Comparison of ENCODE assay signal across 26 cellular contexts in the genomic region with DNA sequence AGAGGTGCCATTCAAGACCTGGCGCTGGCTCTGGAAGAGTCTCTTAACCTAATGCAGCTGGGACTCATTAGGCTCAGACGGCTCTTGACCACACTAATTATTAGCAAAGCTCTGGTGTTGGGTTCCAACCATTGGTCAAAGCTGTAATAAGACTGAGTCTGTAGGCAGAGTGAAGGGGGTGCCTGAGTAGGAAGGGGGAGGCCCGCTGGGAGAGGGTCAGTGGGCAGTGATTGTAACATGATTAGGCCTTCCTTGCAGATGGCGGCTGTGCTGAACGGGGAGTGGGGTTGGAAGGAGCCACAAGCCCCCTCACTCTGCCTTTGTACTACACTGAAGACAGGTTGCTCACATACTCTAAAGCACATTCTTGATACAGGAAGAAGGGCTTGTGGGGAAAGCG. TPM values are rescaled to one million over a fixed set of nuclear protein-coding genes. Genes with fewer than 3 reads are reported as not detected.
DNase-seq lines count a peak whose midpoint lies in the region; ATAC-seq, FAIRE-seq and TF ChIP-seq lines count a peak whose summit lies in the region.
"Had no signal": no experiment of that assay in that cellular context is flagged by ENCODE, and none has a peak within 500 bp of the region (broad histone marks: within the 10 kb centered on the region; RNA-seq: fewer than 3 reads in every experiment).

No MANE protein-coding gene starts in this region.

- BruUV-seq in K562 (replicated peaks; lab: Mats Ljungman, UMichigan), result no TSS peak

- no peak for ATAC-seq in CD8-positive, alpha-beta T cell
- no peak; the same call in 2 of the 3 replicates for ATAC-seq in K562
- ATAC-seq in GM21423 (IDR thresholded peaks at IDR 0.05; ENCODE audit: unreplicated experiment), result no peak
- ATAC-seq: GM12878, HCT116 had no signal

- in situ Hi-C loops in K562 (cut with MboI), result no loop called here

- TF ChIP-seq POLR2A in K562 (conservative IDR thresholded peaks at IDR 0.05), result peak; percentile 54; the same call in 1 of the 2 replicates

- H3K27me3 Mint-ChIP-seq in CD8-positive, alpha-beta T cell (ENCODE audit: low read depth), result no peaks in the 10 kb centered on the region
- H3K27me3 Mint-ChIP-seq in neural crest cell (ENCODE audit: low read depth), result no peaks in the 10 kb centered on the region
- H3K27me3 Mint-ChIP-seq: CD4-positive, CD25-positive, alpha-beta regulatory T cell had no signal

- H3K9me3 Mint-ChIP-seq in CD8-positive, alpha-beta T cell, result no peaks in the 10 kb centered on the region
- H3K9me3 Mint-ChIP-seq in neural crest cell, result no peaks in the 10 kb centered on the region
- H3K9me3 Mint-ChIP-seq: CD4-positive, CD25-positive, alpha-beta regulatory T cell had no signal

- H3K4me3 Mint-ChIP-seq in CD8-positive, alpha-beta T cell, result no peak overlapping the region
- H3K4me3 Mint-ChIP-seq in neural crest cell, result peak overlapping the region; percentile 76

- H3K79me2 ChIP-seq in K562 (ENCODE audit: control insufficient read depth, insufficient read depth, low read length), result peaks cover 21% of the 10 kb centered on the region

- no peaks in the 10 kb centered on the region for H3K27me3 ChIP-seq in CD8-positive, alpha-beta T cell (ENCODE audit: insufficient read depth, low read length)
- no peaks in the 10 kb centered on the region for H3K27me3 ChIP-seq in K562 (ENCODE audit: control insufficient read depth in 2 of 2, insufficient read depth in 2 of 2, low read length in 2 of 2)

- H4K20me1 ChIP-seq in K562 (replicated peaks; ENCODE audit: control insufficient read depth, insufficient read depth, low read length), result no peaks in the 10 kb centered on the region

- no peak for TF ChIP-seq CTCF in 22Rv1 (IDR thresholded peaks at IDR 0.05)
- TF ChIP-seq CTCF in CD8-positive, alpha-beta T cell (IDR thresholded peaks at IDR 0.05), result no peak
- no peak for TF ChIP-seq CTCF in K562 (IDR thresholded peaks at IDR 0.05 in 2 of 3, conservative IDR thresholded peaks at IDR 0.05 in 1 of 3; ENCODE audit: insufficient read depth in 2 of 3, low read depth in 1 of 3, low read length in 3 of 3)
- no peak for TF ChIP-seq CTCF in neural crest cell (conservative IDR thresholded peaks at IDR 0.05)
- no peak for TF ChIP-seq CTCF in GM10266 (IDR thresholded peaks at IDR 0.05; ENCODE audit: control insufficient read depth, insufficient read depth, low read depth, missing control alignments)

- peaks cover 82% of the 10 kb centered on the region for H3K36me3 Mint-ChIP-seq in CD8-positive, alpha-beta T cell
- peaks cover 20% of the 10 kb centered on the region for H3K36me3 Mint-ChIP-seq in neural crest cell (ENCODE audit: low read depth)

- H2AFZ ChIP-seq in K562 (ENCODE audit: low read depth, low read length), result no peak overlapping the region
- H2AFZ ChIP-seq: GM23248 had no signal

- 93% methylated on average over 6 of the region's 6 CpGs for WGBS in K562 (ENCODE audit: insufficient coverage, low coverage, missing lambda C conversion rate)

- no peak for TF ChIP-seq RAD21 in K562 (CRISPR knock-in tag; conservative IDR thresholded peaks at IDR 0.05 in 1 of 2, IDR thresholded peaks at IDR 0.05 in 1 of 2)

- H3K9me1 ChIP-seq in K562 (ENCODE audit: control insufficient read depth, insufficient read depth, low read length), result no peaks in the 10 kb centered on the region

- no peak overlapping the region for H3K4me2 ChIP-seq in K562 (ENCODE audit: insufficient read depth, low read length)

- no peak for TF ChIP-seq EP300 in K562 (IDR thresholded peaks at IDR 0.05; ENCODE audit: low read length)

- no peak overlapping the region for H3K4me3 ChIP-seq in CD8-positive, alpha-beta T cell (ENCODE audit: low read depth, low read length)
- no peak overlapping the region for H3K4me3 ChIP-seq in K562
- H3K4me3 ChIP-seq: GM12878, GM23248, SK-N-MC had no signal

- intact Hi-C loops in CD8-positive, alpha-beta T cell (cut with DNase I, micrococcal nuclease), result loop anchor here in 1 of 2 experiments (10.0 kb wide), 1 partner anchor 669 kb away; a partner anchor contains a TSS
- intact Hi-C loops in K562 (cut with micrococcal nuclease), result no loop called here

- H3K4me1 Mint-ChIP-seq in CD8-positive, alpha-beta T cell (ENCODE audit: low read depth), result peaks cover 20% of the 10 kb centered on the region
- H3K4me1 Mint-ChIP-seq in neural crest cell, result peaks cover 11% of the 10 kb centered on the region

- FAIRE-seq in K562 (lab: Jason Lieb, UNC), result no peak
- FAIRE-seq: GM12878 had no signal

- no peaks in the 10 kb centered on the region for H3K9me3 ChIP-seq in CD8-positive, alpha-beta T cell (ENCODE audit: low read length)
- H3K9me3 ChIP-seq in K562 (replicated peaks; ENCODE audit: control insufficient read depth, insufficient read depth, low read depth, low read length), result no peaks in the 10 kb centered on the region
- H3K9me3 ChIP-seq: Caco-2 had no signal

- H3K36me3 ChIP-seq in CD8-positive, alpha-beta T cell (ENCODE audit: insufficient read depth, low read length), result peaks cover 45% of the 10 kb centered on the region
- peaks cover 82% of the 10 kb centered on the region for H3K36me3 ChIP-seq in K562 (ENCODE audit: control insufficient read depth, insufficient read depth, low read length)

- peak overlapping the region; percentile 27 for H3K27ac Mint-ChIP-seq in CD8-positive, alpha-beta T cell
- H3K27ac Mint-ChIP-seq in neural crest cell (ENCODE audit: unreplicated experiment), result no peak overlapping the region

- 0 out of 2 replicates have a peak overlapping the region, but pooled peaks have one; percentile 2 for H3K27ac ChIP-seq in 22Rv1
- no peak overlapping the region for H3K27ac ChIP-seq in CD8-positive, alpha-beta T cell (ENCODE audit: low read depth, low read length)
- H3K27ac ChIP-seq in K562 (ENCODE audit: extremely low read depth, low read depth, low read length), result no peak overlapping the region
- H3K27ac ChIP-seq: GM23248, RWPE1, SK-N-MC had no signal

- peak in 1 of 7 experiments; percentile 38 for DNase-seq in CD8-positive, alpha-beta T cell
- DNase-seq in K562 (ENCODE audit: extremely low read depth in 1 of 4, low spot score in 3 of 4) (no peak), neural crest cell (ENCODE audit: low read depth, low spot score) (no peak), GM10266 (ENCODE audit: extremely low spot score) (no peak), HCEC 1CT (no peak)
- DNase-seq: Caco-2; CD4-positive, CD25-positive, alpha-beta regulatory T cell; DMS 273 treated with DMSO at 0.1 percent for 48 hours; DMS79 treated with DMSO at 0.1 percent for 48 hours; GM23248; KG1; NCI-H1105; NCI-H146; NCI-H2029; NCI-H345; NCI-H524; NCI-H774; NK-92 treated with Interleukin-12 subunit alpha and Interleukin-12 subunit beta, amount 100 ng/mL, for 24 hours; SHP77 treated with DMSO at 0.1 percent for 48 hours; SW 1271 had no signal

- peaks cover 14% of the 10 kb centered on the region for H3K4me1 ChIP-seq in CD8-positive, alpha-beta T cell (ENCODE audit: insufficient read depth, low read length)
- H3K4me1 ChIP-seq in K562 (replicated peaks in 1 of 2; ENCODE audit: control insufficient read depth in 2 of 2, insufficient read depth in 2 of 2, low read length in 2 of 2), result peaks cover 4 to 6% of the 10 kb centered on the region in 2 experiments; a peak in 3 of 5 replicates

- CTCF ChIA-PET in CD8-positive, alpha-beta T cell (lab: Charles Lee), result interaction anchor here (0.5 to 1.7 kb wide), 2 partner anchors 9 to 32 kb away, joined by 4 to 5 read pairs; no protein-coding TSS in a partner anchor
- CTCF ChIA-PET in K562 (lab: Yijun Ruan, JAX; ENCODE audit: low intra/inter-chr PET ratio), result no interaction called here

- POLR2A ChIA-PET in CD8-positive, alpha-beta T cell (lab: Charles Lee), result interaction anchor here (1.7 kb wide), 1 partner anchor 19 kb away, joined by 4 read pairs; a partner anchor contains a TSS
- POLR2A ChIA-PET in K562 (lab: Yijun Ruan, JAX), result interaction anchor here (0.7 to 2.6 kb wide), 7 partner anchors 9 to 59 kb away, joined by 3 to 14 read pairs (median 5); a partner anchor contains a TSS

- H3K9ac ChIP-seq in K562 (ENCODE audit: insufficient read depth in 1 of 2, low read depth in 2 of 2, low read length in 2 of 2), result no peak overlapping the region
- H3K9ac ChIP-seq: GM23248 had no signal

RNA-seq across cellular contexts. Expression of a gene that starts 5.2 kb away (rescaled TPM):
- 100 to 1,000 TPM; 234 to 242 TPM for total RNA-seq in CD8-positive, alpha-beta T cell
- 416 and 492 TPM in 2 replicates for total RNA-seq in K562 (2011; cell fraction: chromatin; rRNA removed; ENCODE audit: low replicate concordance)
- total RNA-seq in K562 (2011; cell fraction: nucleolus; rRNA removed), result 234 TPM in 2 replicates
- 263 and 270 TPM in 2 replicates for total RNA-seq in K562 (2011; cell fraction: nucleoplasm; rRNA removed)
- 56.9 and 72.5 TPM in 2 replicates for total RNA-seq in K562 (2014; rRNA removed)
- total RNA-seq in K562 (2014; rRNA removed; fragmentation: Illumina TruSeq; extraction: Trizol), result 68.8 and 73.6 TPM in 2 replicates
- total RNA-seq in K562 (2015; rRNA removed; fragmentation: Illumina TruSeq; extraction: Trizol), result 74.6 and 75.8 TPM in 2 replicates
- 108 and 112 TPM in 2 replicates for total RNA-seq in K562 (2021)
- 89.6 and 93.4 TPM in 2 replicates for polyA plus RNA-seq in K562 (2011; rRNA removed)
- 95.3 and 119 TPM in 2 replicates for polyA plus RNA-seq in K562 (2011; cell fraction: cytosol; rRNA removed)
- polyA plus RNA-seq in K562 (2011; cell fraction: nucleus; rRNA removed), result 205 and 262 TPM in 2 replicates
- polyA plus RNA-seq in K562 (2012), result 86.3 and 141 TPM in 2 replicates
- polyA plus RNA-seq in K562 (2014; fragmentation: Illumina TruSeq; extraction: Trizol), result 114 and 124 TPM in 2 replicates
- 100 to 1,000 TPM in 1 of 2 experiments, 10 to 100 TPM in 1; 33.5 to 106 TPM for polyA plus RNA-seq in K562 (2014; fragmentation: Nextera tagmentation; extraction: Ambion mirVana)
- 78.0 and 80.0 TPM in 2 replicates for polyA plus RNA-seq in K562 (2014; rRNA removed)
- 103 and 132 TPM in 2 replicates for polyA minus RNA-seq in K562 (2011; rRNA and poly(A)+ RNA removed)
- 50.4 and 71.8 TPM in 2 replicates for polyA minus RNA-seq in K562 (2011; cell fraction: cytosol; rRNA and poly(A)+ RNA removed)
- polyA minus RNA-seq in K562 (2011; cell fraction: nucleus; rRNA and poly(A)+ RNA removed), result 97.2 and 106 TPM in 2 replicates
- 70.2 and 74.6 TPM in 2 replicates for total RNA-seq in neural crest cell

RNA-seq across cellular contexts. Expression of a gene that starts 5.5 kb away (rescaled TPM):
- total RNA-seq in CD8-positive, alpha-beta T cell, result 10 to 100 TPM; 27.4 to 30.5 TPM
- 196 and 237 TPM in 2 replicates for total RNA-seq in K562 (2011; cell fraction: chromatin; rRNA removed; ENCODE audit: low replicate concordance)
- 99.1 and 124 TPM in 2 replicates for total RNA-seq in K562 (2011; cell fraction: nucleolus; rRNA removed)
- total RNA-seq in K562 (2011; cell fraction: nucleoplasm; rRNA removed), result 161 and 215 TPM in 2 replicates
- total RNA-seq in K562 (2014; rRNA removed) (52.4 and 62.7 TPM in 2 replicates), K562 (2014; rRNA removed; fragmentation: Illumina TruSeq; extraction: Trizol) (39.1 and 48.1 TPM in 2 replicates), K562 (2015; rRNA removed; fragmentation: Illumina TruSeq; extraction: Trizol) (53.1 and 55.2 TPM in 2 replicates), K562 (2021) (63.4 and 63.6 TPM in 2 replicates), neural crest cell (54.3 and 55.0 TPM in 2 replicates)
- polyA plus RNA-seq in K562 (2011; rRNA removed) (58.6 and 83.5 TPM in 2 replicates), K562 (2014; fragmentation: Illumina TruSeq; extraction: Trizol) (73.3 and 80.3 TPM in 2 replicates), K562 (2014; fragmentation: Nextera tagmentation; extraction: Ambion mirVana) (10 to 100 TPM; 14.1 to 26.2 TPM), K562 (2014; rRNA removed) (93.2 and 94.4 TPM in 2 replicates)
- 81.0 and 172 TPM in 2 replicates for polyA plus RNA-seq in K562 (2011; cell fraction: cytosol; rRNA removed)
- 104 and 170 TPM in 2 replicates for polyA plus RNA-seq in K562 (2011; cell fraction: nucleus; rRNA removed)
- 51.6 and 56.6 TPM in 2 replicates for polyA plus RNA-seq in K562 (2012)
- polyA minus RNA-seq in K562 (2011; rRNA and poly(A)+ RNA removed), result 32.7 and 55.3 TPM in 2 replicates
- 15.6 and 31.4 TPM in 2 replicates for polyA minus RNA-seq in K562 (2011; cell fraction: cytosol; rRNA and poly(A)+ RNA removed)
- 31.7 and 34.6 TPM in 2 replicates for polyA minus RNA-seq in K562 (2011; cell fraction: nucleus; rRNA and poly(A)+ RNA removed)

RNA-seq across cellular contexts. Expression of a gene that starts 19.4 kb away (rescaled TPM):
- 1 to 10 TPM; 6.7 to 7.9 TPM for total RNA-seq in CD8-positive, alpha-beta T cell
- total RNA-seq in K562 (2011; cell fraction: chromatin; rRNA removed; ENCODE audit: low replicate concordance), result 6.0 and 9.3 TPM in 2 replicates
- 5.7 and 7.0 TPM in 2 replicates for total RNA-seq in K562 (2011; cell fraction: nucleolus; rRNA removed)
- 5.2 and 5.5 TPM in 2 replicates for total RNA-seq in K562 (2011; cell fraction: nucleoplasm; rRNA removed)
- total RNA-seq in K562 (2014; rRNA removed) (1.7 and 2.9 TPM in 2 replicates), K562 (2014; rRNA removed; fragmentation: Illumina TruSeq; extraction: Trizol) (3.0 and 3.7 TPM in 2 replicates), K562 (2015; rRNA removed; fragmentation: Illumina TruSeq; extraction: Trizol) (5.2 and 5.4 TPM in 2 replicates), K562 (2021) (5.3 and 6.2 TPM in 2 replicates), neural crest cell (9.7 and 10.6 TPM in 2 replicates)
- polyA plus RNA-seq in K562 (2011; rRNA removed) (1.7 and 3.6 TPM in 2 replicates), K562 (2014; fragmentation: Illumina TruSeq; extraction: Trizol) (7.8 and 8.7 TPM in 2 replicates), K562 (2014; fragmentation: Nextera tagmentation; extraction: Ambion mirVana) (1 to 10 TPM in 1 of 2 experiments, under 1 TPM in 1; 0.60 to 1.3 TPM), K562 (2014; rRNA removed) (3.2 and 4.9 TPM in 2 replicates)
- polyA plus RNA-seq in K562 (2011; cell fraction: cytosol; rRNA removed), result 2.8 and 7.5 TPM in 2 replicates
- 1.7 and 3.8 TPM in 2 replicates for polyA plus RNA-seq in K562 (2011; cell fraction: nucleus; rRNA removed)
- polyA plus RNA-seq in K562 (2012), result 4.9 and 7.3 TPM in 2 replicates
- polyA minus RNA-seq in K562 (2011; rRNA and poly(A)+ RNA removed), result 1.8 and 3.3 TPM in 2 replicates
- 1.4 and 3.7 TPM in 2 replicates for polyA minus RNA-seq in K562 (2011; cell fraction: cytosol; rRNA and poly(A)+ RNA removed)
- polyA minus RNA-seq in K562 (2011; cell fraction: nucleus; rRNA and poly(A)+ RNA removed), result 2.3 and 2.7 TPM in 2 replicates

RNA-seq across cellular contexts. Expression of a gene that starts 40.4 kb away (rescaled TPM):
- total RNA-seq in CD8-positive, alpha-beta T cell, result 1 to 10 TPM; 7.3 to 7.5 TPM
- 5.6 and 9.2 TPM in 2 replicates for total RNA-seq in K562 (2011; cell fraction: chromatin; rRNA removed; ENCODE audit: low replicate concordance)
- total RNA-seq in K562 (2011; cell fraction: nucleolus; rRNA removed), result 11.2 and 12.0 TPM in 2 replicates
- total RNA-seq in K562 (2011; cell fraction: nucleoplasm; rRNA removed), result 7.4 and 9.0 TPM in 2 replicates
- total RNA-seq in K562 (2014; rRNA removed) (16.5 and 23.8 TPM in 2 replicates), K562 (2014; rRNA removed; fragmentation: Illumina TruSeq; extraction: Trizol) (10.8 and 11.1 TPM in 2 replicates), K562 (2015; rRNA removed; fragmentation: Illumina TruSeq; extraction: Trizol) (17.9 and 18.9 TPM in 2 replicates), K562 (2021) (23.0 and 24.6 TPM in 2 replicates), neural crest cell (22.9 and 23.3 TPM in 2 replicates)
- polyA plus RNA-seq in K562 (2011; rRNA removed) (16.8 and 25.9 TPM in 2 replicates), K562 (2014; fragmentation: Illumina TruSeq; extraction: Trizol) (37.2 and 38.1 TPM in 2 replicates), K562 (2014; fragmentation: Nextera tagmentation; extraction: Ambion mirVana) (10 to 100 TPM in 1 of 2 experiments, 1 to 10 TPM in 1; 8.7 to 17.8 TPM), K562 (2014; rRNA removed) (23.3 and 27.2 TPM in 2 replicates)
- 27.0 and 56.5 TPM in 2 replicates for polyA plus RNA-seq in K562 (2011; cell fraction: cytosol; rRNA removed)
- polyA plus RNA-seq in K562 (2011; cell fraction: nucleus; rRNA removed), result 7.1 and 12.9 TPM in 2 replicates
- polyA plus RNA-seq in K562 (2012), result 21.5 and 26.3 TPM in 2 replicates
- 6.6 and 12.8 TPM in 2 replicates for polyA minus RNA-seq in K562 (2011; rRNA and poly(A)+ RNA removed)
- 9.0 and 12.5 TPM in 2 replicates for polyA minus RNA-seq in K562 (2011; cell fraction: cytosol; rRNA and poly(A)+ RNA removed)
- 5.8 and 6.1 TPM in 2 replicates for polyA minus RNA-seq in K562 (2011; cell fraction: nucleus; rRNA and poly(A)+ RNA removed)

RNA-seq across cellular contexts. Expression of a gene that starts 51.9 kb away (rescaled TPM):
- under 1 TPM; 0.64 to 0.79 TPM for total RNA-seq in CD8-positive, alpha-beta T cell
- 19.2 and 31.7 TPM in 2 replicates for total RNA-seq in K562 (2011; cell fraction: chromatin; rRNA removed; ENCODE audit: low replicate concordance)
- 10.5 and 13.8 TPM in 2 replicates for total RNA-seq in K562 (2011; cell fraction: nucleolus; rRNA removed)
- total RNA-seq in K562 (2011; cell fraction: nucleoplasm; rRNA removed), result 20.2 and 35.6 TPM in 2 replicates
- total RNA-seq in K562 (2014; rRNA removed) (12.0 and 15.0 TPM in 2 replicates), K562 (2014; rRNA removed; fragmentation: Illumina TruSeq; extraction: Trizol) (22.1 and 25.1 TPM in 2 replicates), K562 (2015; rRNA removed; fragmentation: Illumina TruSeq; extraction: Trizol) (23.4 and 27.3 TPM in 2 replicates), K562 (2021) (17.8 and 19.0 TPM in 2 replicates), neural crest cell (28.4 and 30.1 TPM in 2 replicates)
- polyA plus RNA-seq in K562 (2011; rRNA removed) (12.4 and 23.9 TPM in 2 replicates), K562 (2014; fragmentation: Illumina TruSeq; extraction: Trizol) (17.6 and 20.0 TPM in 2 replicates), K562 (2014; fragmentation: Nextera tagmentation; extraction: Ambion mirVana) (10 to 100 TPM; 31.8 to 49.0 TPM), K562 (2014; rRNA removed) (13.8 and 17.2 TPM in 2 replicates)
- polyA plus RNA-seq in K562 (2011; cell fraction: cytosol; rRNA removed), result 7.1 and 7.7 TPM in 2 replicates
- 6.8 and 7.1 TPM in 2 replicates for polyA plus RNA-seq in K562 (2011; cell fraction: nucleus; rRNA removed)
- 11.3 and 18.0 TPM in 2 replicates for polyA plus RNA-seq in K562 (2012)
- 12.1 and 15.2 TPM in 2 replicates for polyA minus RNA-seq in K562 (2011; rRNA and poly(A)+ RNA removed)
- polyA minus RNA-seq in K562 (2011; cell fraction: cytosol; rRNA and poly(A)+ RNA removed), result 4.2 and 5.3 TPM in 2 replicates
- 7.8 and 9.3 TPM in 2 replicates for polyA minus RNA-seq in K562 (2011; cell fraction: nucleus; rRNA and poly(A)+ RNA removed)
